Comparison of ENCODE assay signal across 19 cellular contexts in genomic region chrX:85897376-85898110, GRCh38.
DNase-seq lines count a peak whose midpoint lies in the region; ATAC-seq and TF ChIP-seq lines count a peak whose summit lies in the region.
"Had no signal": no experiment of that assay in that cellular context is flagged by ENCODE, and none has a peak within 500 bp of the region (broad histone marks: within the 10 kb centered on the region; RNA-seq: fewer than 3 reads in every experiment).

No MANE protein-coding gene starts in this region.

- H3K27ac Mint-ChIP-seq in chondrocyte (ENCODE audit: unreplicated experiment) (peak overlapping the region; percentile 42), mesothelial cell of epicardium (peak overlapping the region; percentile 81)
- H3K27ac Mint-ChIP-seq: B cell; CD8-positive, alpha-beta T cell had no signal

- peaks cover 23% of the 10 kb centered on the region for H3K36me3 Mint-ChIP-seq in chondrocyte (ENCODE audit: low read depth)
- peaks cover 31% of the 10 kb centered on the region for H3K36me3 Mint-ChIP-seq in mesothelial cell of epicardium

- no peak overlapping the region for H3K4me3 Mint-ChIP-seq in chondrocyte (ENCODE audit: unreplicated experiment)
- no peak overlapping the region for H3K4me3 Mint-ChIP-seq in mesothelial cell of epicardium
- H3K4me3 Mint-ChIP-seq: B cell; CD8-positive, alpha-beta T cell had no signal

- ATAC-seq in HG02973 (IDR thresholded peaks at IDR 0.05; ENCODE audit: unreplicated experiment) = no peak
- ATAC-seq: CD8-positive, alpha-beta T cell; HCT116; Right ventricle myocardium inferior; SK-N-SH treated with all-trans-retinoic acid at 6 μM for 48 hours had no signal

- no peaks in the 10 kb centered on the region for H3K4me1 Mint-ChIP-seq in chondrocyte (ENCODE audit: low read depth)
- H3K4me1 Mint-ChIP-seq in mesothelial cell of epicardium = peaks cover 34% of the 10 kb centered on the region

- DNase-seq in DMS53 (lab: John Stamatoyannopoulos, UW) (peak; percentile 97), RPMI7951 (ENCODE audit: low read depth) (peak; percentile 2), chondrocyte (ENCODE audit: low spot score) (no peak), mesothelial cell of epicardium (ENCODE audit: low spot score in 2 of 2, unreplicated experiment in 2 of 2) (no peak), hippocampal formation (lab: John Stamatoyannopoulos, UW) (no peak), hepatic stellate cell (ENCODE audit: low spot score) (no peak), NOMO-1 (lab: John Stamatoyannopoulos, UW; ENCODE audit: unreplicated experiment in 2 of 2) (no peak)
- DNase-seq: ACHN; CD8-positive, alpha-beta T cell; EL; KG1; NCI-H1092; NCI-H446; NCI-H774 had no signal

- H3K9me3 Mint-ChIP-seq in chondrocyte (ENCODE audit: low read depth) (no peaks in the 10 kb centered on the region), mesothelial cell of epicardium (peaks cover 14% of the 10 kb centered on the region)
- H3K9me3 Mint-ChIP-seq: CD8-positive, alpha-beta T cell had no signal

- H3K27me3 Mint-ChIP-seq in chondrocyte (ENCODE audit: low read depth) = no peaks in the 10 kb centered on the region
- H3K27me3 Mint-ChIP-seq in mesothelial cell of epicardium (ENCODE audit: low read depth) = no peaks in the 10 kb centered on the region
- H3K27me3 Mint-ChIP-seq: B cell had no signal

- no peak for TF ChIP-seq CTCF in chondrocyte (IDR thresholded peaks at IDR 0.05)
- no peak for TF ChIP-seq CTCF in mesothelial cell of epicardium (IDR thresholded peaks at IDR 0.05; ENCODE audit: unreplicated experiment)

Comparison
In these comparisons a context has a peak if more than half of its experiments do, and no peak if none do; other contexts are left out.
1. DNase-seq: peak in DMS53 (single experiment) and RPMI7951 (single experiment); none in chondrocyte (single experiment), mesothelial cell of epicardium (0 of 2), hippocampal formation (0 of 2), hepatic stellate cell (single experiment) and NOMO-1 (0 of 2).